Comparison of ENCODE assay signal across 27 cellular contexts in the genomic region with DNA sequence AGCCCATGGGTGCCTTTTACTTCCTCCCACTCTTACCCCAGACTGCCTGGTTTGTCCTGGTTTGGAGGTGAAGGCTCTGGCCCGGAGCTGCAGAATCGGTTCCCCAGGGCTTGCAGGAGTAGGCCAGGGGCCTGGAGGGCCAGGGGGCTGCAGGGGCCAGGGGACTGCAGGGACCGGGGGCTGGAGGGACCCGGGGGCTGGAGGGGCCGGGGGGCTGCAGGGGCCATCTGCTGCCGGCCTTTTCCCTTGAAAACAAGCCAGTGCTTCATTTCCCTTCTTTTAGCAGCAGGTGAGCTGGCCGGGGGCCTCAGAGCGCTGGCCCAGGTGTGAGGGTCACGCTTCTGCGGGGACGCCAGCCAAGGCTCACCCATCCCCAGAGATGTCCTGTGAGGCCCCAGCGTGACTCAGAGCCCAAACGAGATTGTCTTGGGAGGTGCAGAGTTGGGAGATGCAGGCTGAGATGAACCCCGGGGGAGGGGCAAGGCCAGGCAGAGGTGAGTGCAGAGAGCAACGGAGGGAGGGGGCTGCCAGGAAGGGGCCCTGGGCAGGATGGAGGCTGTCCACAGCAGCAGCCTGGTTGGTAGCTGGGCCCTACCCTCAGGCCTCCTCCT.
DNase-seq lines count a peak whose midpoint lies in the region; ATAC-seq, FAIRE-seq and TF ChIP-seq lines count a peak whose summit lies in the region.
"Had no signal": no experiment of that assay in that cellular context is flagged by ENCODE, and none has a peak within 500 bp of the region (broad histone marks: within the 10 kb centered on the region; RNA-seq: fewer than 3 reads in every experiment).

No MANE protein-coding gene starts in this region.

- no peak overlapping the region for H3K4me3 ChIP-seq in A549
- H3K4me3 ChIP-seq in H7 (ENCODE audit: insufficient read depth, low read depth, low read length): no peak overlapping the region
- no peak overlapping the region for H3K4me3 ChIP-seq in neural progenitor cell
- H3K4me3 ChIP-seq in MG63: no peak overlapping the region
- H3K4me3 ChIP-seq: GM12878, GM23248, lung, pancreas, thoracic aorta had no signal

- peak overlapping the region; percentile 9; the same call in 1 of the 3 replicates for H3K4me2 ChIP-seq in A549
- H3K4me2 ChIP-seq in neural progenitor cell: no peak overlapping the region
- H3K4me2 ChIP-seq: SK-N-SH had no signal

- H3K9me3 ChIP-seq in A549 (no peaks in the 10 kb centered on the region), neural progenitor cell (ENCODE audit: low read depth) (no peaks in the 10 kb centered on the region), MG63 (no peaks in the 10 kb centered on the region)
- H3K9me3 ChIP-seq: pancreas, SK-N-SH, thoracic aorta had no signal

- H3K4me3 Mint-ChIP-seq in neural progenitor cell: peak overlapping the region; percentile 50
- H3K4me3 Mint-ChIP-seq: activated B cell treated with CpG ODN at 0.5 μM for 24 hours; activated CD4-positive, alpha-beta memory T cell treated with anti-CD3 and anti-CD28 coated beads, Interleukin-2, amount 10 ng/mL, durations not matched to agents 7 days and 5 days; activated T-cell treated with anti-CD3 and anti-CD28 coated beads, Interleukin-2, amount 50 U/mL, for 24 hours; stimulated activated naive B cell treated with anti-CD40 and anti-IgM and Interleukin-4, amounts not matched to agents 10 μg/mL and 1 μg/mL and 100 μg/mL, for 72 hours; T-helper 2 cell treated with Interferon-gamma antibody and Interleukin-4, amounts not matched to agents 5 μg/mL and 100 μg/mL, for 36 hours had no signal

- H2AFZ ChIP-seq in neural progenitor cell (replicated peaks): no peak overlapping the region
- H2AFZ ChIP-seq: GM23248 had no signal

- TF ChIP-seq POLR2A in A549 (IDR thresholded peaks at IDR 0.05; ENCODE audit: low read length): no peak

- POLR2A ChIA-PET in A549 (lab: Yijun Ruan, JAX): no interaction called here

- H3K27me3 ChIP-seq in H7 (ENCODE audit: control insufficient read depth, insufficient read depth, low read length) (no peaks in the 10 kb centered on the region), neural progenitor cell (no peaks in the 10 kb centered on the region), MG63 (no peaks in the 10 kb centered on the region)
- H3K27me3 ChIP-seq: brain microvascular endothelial cell, pancreas had no signal

- no peaks in the 10 kb centered on the region for H3K79me2 ChIP-seq in neural progenitor cell (ENCODE audit: low read depth)

- CTCF ChIA-PET in A549 (lab: Yijun Ruan, JAX): interaction anchor here (0.9 to 1.6 kb wide), 4 partner anchors 13 to 300 kb away, joined by 3 to 4 read pairs (median 3); no protein-coding TSS in a partner anchor

- no peak for TF ChIP-seq EP300 in A549 (IDR thresholded peaks at IDR 0.05)

- H4K20me1 ChIP-seq in neural progenitor cell (ENCODE audit: low read depth): no peaks in the 10 kb centered on the region

- DNase-seq in A549 (ENCODE audit: low read depth in 1 of 2, low spot score in 1 of 2): no peak
- peak; percentile 72 for DNase-seq in H7
- DNase-seq in cardiac septum (ENCODE audit: low spot score): peak; percentile 55
- DNase-seq in neural progenitor cell (ENCODE audit: low spot score): no peak
- DNase-seq in NCI-H128 (lab: John Stamatoyannopoulos, UW; ENCODE audit: unreplicated experiment): no peak
- no peak for DNase-seq in HuH-7.5 (ENCODE audit: low spot score)
- DNase-seq in MG63: no peak
- DNase-seq: activated B cell treated with CpG ODN at 0.5 μM for 24 hours; activated CD4-positive, alpha-beta memory T cell treated with anti-CD3 and anti-CD28 coated beads, Interleukin-2, amount 10 ng/mL, durations not matched to agents 7 days and 5 days; activated T-cell treated with anti-CD3 and anti-CD28 coated beads, Interleukin-2, amount 50 U/mL, for 24 hours; brain microvascular endothelial cell; cortex of kidney; KBM-7; NCI-H1694 treated with DMSO at 0.1 percent for 48 hours; NCI-H774; SK-N-SH; stimulated activated CD4-positive, alpha-beta T cell treated with anti-CD3 and anti-CD28 coated beads, Interleukin-1b, Interleukin-23, amount 100 ng/mL, for 48 hours; stimulated activated naive B cell treated with anti-CD40 and anti-IgM and Interleukin-4, amounts not matched to agents 10 μg/mL and 1 μg/mL and 100 μg/mL, for 72 hours had no signal

- no peak for FAIRE-seq in A549 (lab: Jason Lieb, UNC)
- FAIRE-seq: endometrium, GM12878, pancreas, RCC 7860 had no signal

- H3K27ac ChIP-seq in A549: peak overlapping the region in 1 of 2 experiments; percentile 79; a peak in 3 of 6 replicates
- H3K27ac ChIP-seq in neural progenitor cell: no peak overlapping the region
- H3K27ac ChIP-seq: brain microvascular endothelial cell, GM23248, pancreas, thoracic aorta had no signal

- H3K36me3 Mint-ChIP-seq in neural progenitor cell: no peaks in the 10 kb centered on the region
- H3K36me3 Mint-ChIP-seq: stimulated activated naive B cell treated with anti-CD40 and anti-IgM and Interleukin-4, amounts not matched to agents 10 μg/mL and 1 μg/mL and 100 μg/mL, for 72 hours had no signal

- TF ChIP-seq RAD21 in A549 (conservative IDR thresholded peaks at IDR 0.05 in 1 of 2, IDR thresholded peaks at IDR 0.05 in 1 of 2): no peak

- no peak for TF ChIP-seq CTCF in A549 (IDR thresholded peaks at IDR 0.05)
- no peak for TF ChIP-seq CTCF in neural progenitor cell (IDR thresholded peaks at IDR 0.05)

- peaks cover 5% of the 10 kb centered on the region for H3K9me3 Mint-ChIP-seq in neural progenitor cell
- H3K9me3 Mint-ChIP-seq: activated T-cell treated with anti-CD3 and anti-CD28 coated beads, Interleukin-2, amount 50 U/mL, for 24 hours had no signal

- WGBS in A549 (ENCODE audit: missing lambda C conversion rate): 50% methylated on average over 9 of the region's 15 CpGs

- ATAC-seq in A549: no peak
- ATAC-seq in HG02610 (IDR thresholded peaks at IDR 0.05; ENCODE audit: unreplicated experiment): no peak
- ATAC-seq: GM12878; pancreas; stimulated activated naive B cell treated with anti-CD40 and anti-IgM and Interleukin-4, amounts not matched to agents 10 μg/mL and 1 μg/mL and 100 μg/mL, for 72 hours had no signal

- H3K9ac ChIP-seq in neural progenitor cell: no peak overlapping the region
- H3K9ac ChIP-seq: GM23248, SK-N-SH had no signal

- H3K27me3 Mint-ChIP-seq in neural progenitor cell (ENCODE audit: insufficient read depth, low read depth): peaks cover 28% of the 10 kb centered on the region
- H3K27me3 Mint-ChIP-seq: activated CD4-positive, alpha-beta memory T cell treated with anti-CD3 and anti-CD28 coated beads, Interleukin-2, amount 10 ng/mL, durations not matched to agents 7 days and 5 days had no signal

- H3K27ac Mint-ChIP-seq in neural progenitor cell: no peak overlapping the region
- H3K27ac Mint-ChIP-seq: activated B cell treated with CpG ODN at 0.5 μM for 24 hours; activated CD4-positive, alpha-beta memory T cell treated with anti-CD3 and anti-CD28 coated beads, Interleukin-2, amount 10 ng/mL, durations not matched to agents 7 days and 5 days; activated T-cell treated with anti-CD3 and anti-CD28 coated beads, Interleukin-2, amount 50 U/mL, for 24 hours; stimulated activated naive B cell treated with anti-CD40 and anti-IgM and Interleukin-4, amounts not matched to agents 10 μg/mL and 1 μg/mL and 100 μg/mL, for 72 hours; T-helper 2 cell treated with Interferon-gamma antibody and Interleukin-4, amounts not matched to agents 5 μg/mL and 100 μg/mL, for 36 hours had no signal

- H3F3A ChIP-seq in neural progenitor cell (ENCODE audit: low read depth): peaks cover 13% of the 10 kb centered on the region

- H3K4me1 Mint-ChIP-seq in neural progenitor cell: peaks cover 49% of the 10 kb centered on the region
- H3K4me1 Mint-ChIP-seq: activated B cell treated with CpG ODN at 0.5 μM for 24 hours; activated CD4-positive, alpha-beta memory T cell treated with anti-CD3 and anti-CD28 coated beads, Interleukin-2, amount 10 ng/mL, durations not matched to agents 7 days and 5 days; stimulated activated naive B cell treated with anti-CD40 and anti-IgM and Interleukin-4, amounts not matched to agents 10 μg/mL and 1 μg/mL and 100 μg/mL, for 72 hours had no signal

- peaks cover 21% of the 10 kb centered on the region for H3K4me1 ChIP-seq in A549
- peaks cover 16% of the 10 kb centered on the region for H3K4me1 ChIP-seq in neural progenitor cell

- intact Hi-C loops in cardiac septum (cut with DNase I): no loop called here

- H3K36me3 ChIP-seq in H7 (replicated peaks; ENCODE audit: control insufficient read depth, insufficient read depth, low read length) (no peaks in the 10 kb centered on the region), neural progenitor cell (no peaks in the 10 kb centered on the region), MG63 (no peaks in the 10 kb centered on the region)
- H3K36me3 ChIP-seq: brain microvascular endothelial cell, pancreas, thoracic aorta had no signal

TF ChIP-seq in A549, 52 proteins besides CTCF, POLR2A, EP300 and RAD21 (continues in another document):
- TF ChIP-seq, protein P1, sequence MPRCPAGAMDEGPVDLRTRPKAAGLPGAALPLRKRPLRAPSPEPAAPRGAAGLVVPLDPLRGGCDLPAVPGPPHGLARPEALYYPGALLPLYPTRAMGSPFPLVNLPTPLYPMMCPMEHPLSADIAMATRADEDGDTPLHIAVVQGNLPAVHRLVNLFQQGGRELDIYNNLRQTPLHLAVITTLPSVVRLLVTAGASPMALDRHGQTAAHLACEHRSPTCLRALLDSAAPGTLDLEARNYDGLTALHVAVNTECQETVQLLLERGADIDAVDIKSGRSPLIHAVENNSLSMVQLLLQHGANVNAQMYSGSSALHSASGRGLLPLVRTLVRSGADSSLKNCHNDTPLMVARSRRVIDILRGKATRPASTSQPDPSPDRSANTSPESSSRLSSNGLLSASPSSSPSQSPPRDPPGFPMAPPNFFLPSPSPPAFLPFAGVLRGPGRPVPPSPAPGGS (IDR thresholded peaks at IDR 0.05): no peak
- TF ChIP-seq CEBPB (IDR thresholded peaks at IDR 0.05) (no peak), KDM5A (IDR thresholded peaks at IDR 0.05) (no peak)
- TF ChIP-seq, protein P2, sequence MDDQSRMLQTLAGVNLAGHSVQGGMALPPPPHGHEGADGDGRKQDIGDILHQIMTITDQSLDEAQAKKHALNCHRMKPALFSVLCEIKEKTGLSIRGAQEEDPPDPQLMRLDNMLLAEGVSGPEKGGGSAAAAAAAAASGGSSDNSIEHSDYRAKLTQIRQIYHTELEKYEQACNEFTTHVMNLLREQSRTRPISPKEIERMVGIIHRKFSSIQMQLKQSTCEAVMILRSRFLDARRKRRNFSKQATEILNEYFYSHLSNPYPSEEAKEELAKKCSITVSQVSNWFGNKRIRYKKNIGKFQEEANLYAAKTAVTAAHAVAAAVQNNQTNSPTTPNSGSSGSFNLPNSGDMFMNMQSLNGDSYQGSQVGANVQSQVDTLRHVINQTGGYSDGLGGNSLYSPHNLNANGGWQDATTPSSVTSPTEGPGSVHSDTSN (IDR thresholded peaks at IDR 0.05): no peak

Comparison
In these comparisons a context has a peak if more than half of its experiments do, and no peak if none do; other contexts are left out.
1. DNase-seq: peak in H7 (single experiment) and cardiac septum (single experiment); none in A549 (0 of 2), neural progenitor cell (single experiment), NCI-H128 (single experiment), HuH-7.5 (single experiment) and MG63 (single experiment).